Comparison of ENCODE assay signal across 8 cellular contexts in the genomic region with DNA sequence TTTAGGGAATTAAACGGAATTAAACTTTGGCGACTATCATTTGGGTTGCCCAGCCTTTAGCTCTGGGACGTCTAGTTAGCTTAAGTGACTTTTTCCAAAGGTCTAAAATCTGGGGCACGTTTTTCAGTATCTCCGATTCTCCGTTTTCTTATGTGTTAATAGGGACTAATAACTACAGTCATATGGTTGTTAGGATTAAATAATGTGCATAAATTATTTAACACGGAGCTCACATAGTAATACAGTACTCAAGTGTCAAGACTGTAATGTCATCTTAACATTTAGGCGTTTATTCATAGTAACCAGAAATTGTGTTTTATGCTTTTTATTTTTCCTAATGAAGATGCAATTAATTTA. TPM values are rescaled to one million over a fixed set of nuclear protein-coding genes. Genes with fewer than 3 reads are reported as not detected.
A peak's percentile ranks its signal among the peaks of the same experiment; 100 is the strongest.
DNase-seq lines count a peak whose midpoint lies in the region; ATAC-seq and TF ChIP-seq lines count a peak whose summit lies in the region.

No MANE protein-coding gene starts in this region.

- H3K27ac ChIP-seq in mesendoderm (ENCODE audit: low read depth, low read length) = no peak overlapping the region

- no peak overlapping the region for H4K8ac ChIP-seq in mesendoderm (ENCODE audit: low read depth, low read length)

- H2BK120ac ChIP-seq in mesendoderm (ENCODE audit: low read depth, low read length) = no peak overlapping the region

- H2BK15ac ChIP-seq in mesendoderm (replicated peaks; ENCODE audit: low read depth) = no peak overlapping the region

- H2BK5ac ChIP-seq in mesendoderm (ENCODE audit: low read length) = no peak overlapping the region

- WGBS in mesendoderm (ENCODE audit: extremely low coverage, insufficient coverage, low lambda C conversion rate) = no CpG with 5 or more reads among the region's 8 CpGs

- H3K36me3 ChIP-seq in H7 (replicated peaks; ENCODE audit: control insufficient read depth, insufficient read depth, low read length) (peaks cover 13% of the 10 kb centered on the region), mesendoderm (ENCODE audit: control insufficient read depth, insufficient read depth, low read length) (peaks cover 3% of the 10 kb centered on the region)

- peak overlapping the region; percentile 75 for H3K18ac ChIP-seq in mesendoderm (ENCODE audit: low read length)

- no peak for ATAC-seq in HG02885 (IDR thresholded peaks at IDR 0.05; ENCODE audit: poor library complexity, unreplicated experiment)
- no peak for ATAC-seq in GM19463 (IDR thresholded peaks at IDR 0.05; ENCODE audit: unreplicated experiment)

- in situ Hi-C loops in astrocyte of the cerebellum (cut with HindIII; ENCODE audit: low sequenced_read_pairs) = no loop called here

- H3K4me3 ChIP-seq in AG04449 (ENCODE audit: low read depth, low read length) = peak overlapping the region; percentile 84
- peak overlapping the region; percentile 34 for H3K4me3 ChIP-seq in H7 (ENCODE audit: insufficient read depth, low read depth, low read length)
- H3K4me3 ChIP-seq in astrocyte of the cerebellum (ENCODE audit: low read depth, low read length) = peak overlapping the region; percentile 85
- H3K4me3 ChIP-seq in mesendoderm (ENCODE audit: low read length) = peak overlapping the region; percentile 34

- H3K9ac ChIP-seq in mesendoderm (ENCODE audit: low read length) = peak overlapping the region; percentile 78

- peak overlapping the region; percentile 64 for H3K4me2 ChIP-seq in mesendoderm (ENCODE audit: low read length)

- H3K4ac ChIP-seq in mesendoderm (ENCODE audit: low read depth, low read length) = no peak overlapping the region

- no peaks in the 10 kb centered on the region for H3K27me3 ChIP-seq in H7 (ENCODE audit: control insufficient read depth, insufficient read depth, low read length)
- H3K27me3 ChIP-seq in mesendoderm (ENCODE audit: insufficient read depth, low read length, poor library complexity) = no peaks in the 10 kb centered on the region

- DNase-seq in AG04449 (ENCODE audit: low read depth, low spot score) (no peak), H7 (no peak), astrocyte of the cerebellum (ENCODE audit: low read depth) (no peak), mesendoderm (no peak), NCI-H2081 (lab: John Stamatoyannopoulos, UW) (no peak), GM10266 (ENCODE audit: extremely low spot score) (no peak)

- H2AK5ac ChIP-seq in mesendoderm (ENCODE audit: low read length) = no peak overlapping the region

- peak overlapping the region; percentile 84 for H3K56ac ChIP-seq in mesendoderm (ENCODE audit: low read length)

- H4K5ac ChIP-seq in mesendoderm (ENCODE audit: low read length) = no peak overlapping the region

- no peaks in the 10 kb centered on the region for H3K4me1 ChIP-seq in mesendoderm (ENCODE audit: control insufficient read depth, low read depth, low read length)

- POLR2A ChIA-PET in AG04449 (lab: Yijun Ruan, JAX) = interaction anchor here (1.5 kb wide), 1 partner anchor 23 kb away, joined by 3 read pairs; a partner anchor contains a TSS

- peaks cover 8% of the 10 kb centered on the region for H3K79me1 ChIP-seq in mesendoderm (ENCODE audit: low read length)

- H3K79me2 ChIP-seq in mesendoderm (ENCODE audit: control insufficient read depth, insufficient read depth, low read length) = peaks cover 19% of the 10 kb centered on the region

- TF ChIP-seq CTCF in AG04449 (IDR thresholded peaks at IDR 0.05; ENCODE audit: insufficient read depth, low read length, missing control alignments) = no peak
- TF ChIP-seq CTCF in astrocyte of the cerebellum (IDR thresholded peaks at IDR 0.05; ENCODE audit: low read depth, low read length, missing control alignments) = no peak
- no peak for TF ChIP-seq CTCF in GM10266 (IDR thresholded peaks at IDR 0.05; ENCODE audit: control insufficient read depth, insufficient read depth, low read depth, missing control alignments)

- CTCF ChIA-PET in AG04449 (lab: Yijun Ruan, JAX) = interaction anchor here (1.1 to 1.5 kb wide), 4 partner anchors 12 to 453 kb away, joined by 3 to 7 read pairs (median 4); no protein-coding TSS in a partner anchor

- H3K23ac ChIP-seq in mesendoderm (ENCODE audit: low read length) = no peak overlapping the region

RNA-seq across cellular contexts. Expression of a gene that starts 0.5 kb away (rescaled TPM):
- 171 and 186 TPM in 2 replicates for total RNA-seq in H7 (2014; rRNA removed; shearing (Covaris generic))
- polyA plus RNA-seq in mesendoderm (2013, experiment 1 of 2) = 105 TPM
- polyA plus RNA-seq in mesendoderm (2013, experiment 2 of 2) = 105 TPM

RNA-seq across cellular contexts. Expression of a gene that starts 23.0 kb away (rescaled TPM):
- total RNA-seq in H7 (2014; rRNA removed; shearing (Covaris generic)) = 56.9 and 60.8 TPM in 2 replicates
- 71.2 TPM for polyA plus RNA-seq in mesendoderm (2013, experiment 1 of 2)
- 71.5 TPM for polyA plus RNA-seq in mesendoderm (2013, experiment 2 of 2)

RNA-seq across cellular contexts. Expression of a gene that starts 46.1 kb away (rescaled TPM):
- total RNA-seq in H7 (2014; rRNA removed; shearing (Covaris generic)) = 13.2 and 14.5 TPM in 2 replicates
- polyA plus RNA-seq in mesendoderm (2013, experiment 1 of 2) = 25.6 TPM
- 27.0 TPM for polyA plus RNA-seq in mesendoderm (2013, experiment 2 of 2)

RNA-seq across cellular contexts. Expression of a gene that starts 59.2 kb away (rescaled TPM):
- not detected in 2 replicates for total RNA-seq in H7 (2014; rRNA removed; shearing (Covaris generic))
- polyA plus RNA-seq in mesendoderm (2013, experiment 1 of 2) = 0.21 TPM
- polyA plus RNA-seq in mesendoderm (2013, experiment 2 of 2) = 0.25 TPM

Comparison
In these comparisons a context has a peak if more than half of its experiments do, and no peak if none do; other contexts are left out.
1. H3K4me3 ChIP-seq: peak in every context shown above with its lines; median percentile 85 in astrocyte of the cerebellum; 84 in AG04449; 34 in H7; 34 in mesendoderm.